ENCODE assay signal across 1 cellular context in genomic region chr19:1009043-1009975, GRCh38.
A peak's percentile ranks its signal among the peaks of the same experiment; 100 is the strongest.
TF ChIP-seq lines count a peak whose summit lies in the region.

No MANE protein-coding gene starts in this region.

TF ChIP-seq in K562, 482 proteins besides CTCF, POLR2A, EP300 and RAD21:
- no peak for TF ChIP-seq ZNF197 (CRISPR knock-in tag; IDR thresholded peaks at IDR 0.05; ENCODE audit: low read depth)
- no peak for TF ChIP-seq ZNF75A (CRISPR knock-in tag; IDR thresholded peaks at IDR 0.05)
- no peak for TF ChIP-seq ZNF668 (CRISPR knock-in tag; IDR thresholded peaks at IDR 0.05)
- TF ChIP-seq CCNT2 (IDR thresholded peaks at IDR 0.05; ENCODE audit: borderline replicate concordance, extremely low read depth, insufficient read length, low read depth, low read length): peak; percentile 1
- TF ChIP-seq SRSF3 (IDR thresholded peaks at IDR 0.05; ENCODE audit: insufficient read depth, low read length): no peak
- no peak for TF ChIP-seq E2F5 (CRISPR knock-in tag; IDR thresholded peaks at IDR 0.05)
- TF ChIP-seq ZBTB33 (CRISPR knock-in tag; IDR thresholded peaks at IDR 0.05): peak; percentile 89
- TF ChIP-seq ID3 (CRISPR knock-in tag; IDR thresholded peaks at IDR 0.05): no peak
- no peak for TF ChIP-seq ID3 (tag; IDR thresholded peaks at IDR 0.05)
- no peak for TF ChIP-seq TCF7 (IDR thresholded peaks at IDR 0.05; ENCODE audit: borderline replicate concordance)
- TF ChIP-seq GTF3C2 (IDR thresholded peaks at IDR 0.05; ENCODE audit: borderline replicate concordance, extremely low read depth, insufficient read length): no peak
- TF ChIP-seq CBX8 (IDR thresholded peaks at IDR 0.05; ENCODE audit: borderline replicate concordance, extremely low read depth, low read depth, low read length, poor library complexity, severe bottlenecking): no peak
- no peak for TF ChIP-seq ZNF79 (CRISPR knock-in tag; IDR thresholded peaks at IDR 0.05; ENCODE audit: low read depth)
- peak; percentile 12; the same call in 1 of the 2 replicates for TF ChIP-seq RBFOX2 (IDR thresholded peaks at IDR 0.05; ENCODE audit: low read depth, low read length)
- peak; percentile 9 for TF ChIP-seq HMGN3 (IDR thresholded peaks at IDR 0.05; ENCODE audit: borderline replicate concordance, extremely low read depth, insufficient read length, low read depth, low read length)
